In genomic region chr11:3213659-3214419, GRCh38 we compare ENCODE assay signal across 18 cellular contexts. TPM values are rescaled to one million over a fixed set of nuclear protein-coding genes. Genes with fewer than 3 reads are reported as not detected.
DNase-seq lines count a peak whose midpoint lies in the region; ATAC-seq and TF ChIP-seq lines count a peak whose summit lies in the region.
"Had no signal": no experiment of that assay in that cellular context is flagged by ENCODE, and none has a peak within 500 bp of the region (broad histone marks: within the 10 kb centered on the region; RNA-seq: fewer than 3 reads in every experiment).

No MANE protein-coding gene starts in this region.

- H3K27ac Mint-ChIP-seq in GM23338 = no peak overlapping the region
- no peak overlapping the region for H3K27ac Mint-ChIP-seq in endodermal cell

- H3K4me1 Mint-ChIP-seq in GM23338 = peaks cover 24% of the 10 kb centered on the region
- no peaks in the 10 kb centered on the region for H3K4me1 Mint-ChIP-seq in endodermal cell

- H2AFZ ChIP-seq in GM23338 = 0 out of 2 replicates have a peak overlapping the region, but pooled peaks have one; percentile 43

- H3F3A ChIP-seq in GM23338 (replicated peaks; ENCODE audit: low read depth) = no peaks in the 10 kb centered on the region

- ATAC-seq in GM23338 (no peak), mucosa of descending colon (no peak)

- H3K4me1 ChIP-seq in GM23338 (ENCODE audit: insufficient read depth) (peaks cover 13% of the 10 kb centered on the region; the same call in 1 of the 2 replicates), endodermal cell (ENCODE audit: control insufficient read depth, insufficient read depth, low read length) (no peaks in the 10 kb centered on the region), mucosa of descending colon (ENCODE audit: low read depth) (no peaks in the 10 kb centered on the region)

- peak; percentile 43 for DNase-seq in activated effector memory CD4-positive, alpha-beta T cell treated with anti-CD3 and anti-CD28 coated beads, Interleukin-2, amount 50 U/mL, for 16 hours
- no peak for DNase-seq in activated effector memory CD4-positive, alpha-beta T cell treated with Interleukin-2 at 50 U/mL for 16 hours
- DNase-seq in GM23338 (ENCODE audit: low spot score) (peak; percentile 38), endodermal cell (peak; percentile 49), mucosa of descending colon (peak in 2 of 3 donors; percentile 17 to 21), NCI-H1694 (lab: John Stamatoyannopoulos, UW) (no peak), nucleus accumbens (lab: John Stamatoyannopoulos, UW) (no peak), DMS 273 treated with DMSO at 0.1 percent for 48 hours (lab: John Stamatoyannopoulos, UW) (no peak)
- DNase-seq: Karpas-422, MM.1S, NCI-H1105, NCI-H187 treated with DMSO at 0.1 percent for 48 hours, NCI-H2171 treated with DMSO at 0.1 percent for 48 hours, NCI-H510A had no signal

- TF ChIP-seq CTCF in GM23338 (conservative IDR thresholded peaks at IDR 0.05; ENCODE audit: low read depth in 2 of 2) (no peak), endodermal cell (conservative IDR thresholded peaks at IDR 0.05) (no peak), mucosa of descending colon (IDR thresholded peaks at IDR 0.05) (no peak)

- no peaks in the 10 kb centered on the region for H3K9me3 Mint-ChIP-seq in GM23338
- peaks cover 10% of the 10 kb centered on the region for H3K9me3 Mint-ChIP-seq in endodermal cell

- H3K36me3 ChIP-seq in GM23338 (ENCODE audit: insufficient read depth) (0 out of 2 replicates have a peak, but pooled peaks cover 4% of the 10 kb centered on the region), endodermal cell (ENCODE audit: control insufficient read depth, insufficient read depth, low read length) (no peaks in the 10 kb centered on the region), mucosa of descending colon (ENCODE audit: low read depth) (no peaks in the 10 kb centered on the region)
- H3K36me3 ChIP-seq: BLaER1 treated with 17β-estradiol and CSF1 and Interleukin-3, amounts not matched to agents 10 nM and 100 nM had no signal

- H3K9me3 ChIP-seq in endodermal cell (ENCODE audit: control insufficient read depth, low read length) (peaks cover 12% of the 10 kb centered on the region), mucosa of descending colon (no peaks in the 10 kb centered on the region)

- H3K36me3 Mint-ChIP-seq in GM23338 (ENCODE audit: low read depth) (no peaks in the 10 kb centered on the region), endodermal cell (ENCODE audit: low read depth) (no peaks in the 10 kb centered on the region)

- no peak overlapping the region for H3K4me2 ChIP-seq in GM23338
- H3K4me2 ChIP-seq: BLaER1 treated with 17β-estradiol and CSF1 and Interleukin-3, amounts not matched to agents 10 nM and 100 nM had no signal

- no peak overlapping the region for H3K9ac ChIP-seq in endodermal cell (ENCODE audit: extremely low read depth, low read length, poor library complexity, severe bottlenecking)
- H3K9ac ChIP-seq: BLaER1 treated with 17β-estradiol and CSF1 and Interleukin-3, amounts not matched to agents 10 nM and 100 nM had no signal

- no peaks in the 10 kb centered on the region for H3K27me3 ChIP-seq in GM23338 (ENCODE audit: insufficient read depth)
- peaks cover 26% of the 10 kb centered on the region for H3K27me3 ChIP-seq in endodermal cell (ENCODE audit: control insufficient read depth, insufficient read depth, low read length, poor library complexity, severe bottlenecking)

- 78 to 84% methylated on average over 17 to 24 of the region's 24 CpGs for WGBS in endodermal cell (ENCODE audit: insufficient coverage in 1 of 2, insufficient read length in 1 of 2), 2 experiments

- intact Hi-C loops in mucosa of descending colon (cut with DNase I, micrococcal nuclease) = no loop called here

- H3K27me3 Mint-ChIP-seq in GM23338 (ENCODE audit: insufficient read depth, low read depth, poor library complexity) (peaks cover 2% of the 10 kb centered on the region), endodermal cell (ENCODE audit: insufficient read depth) (peaks cover 43% of the 10 kb centered on the region)

- H4K20me1 ChIP-seq in GM23338 (replicated peaks; ENCODE audit: insufficient read depth) = no peaks in the 10 kb centered on the region

- H3K4me3 ChIP-seq in GM23338 (no peak overlapping the region), endodermal cell (ENCODE audit: low read length) (no peak overlapping the region), mucosa of descending colon (no peak overlapping the region)
- H3K4me3 ChIP-seq: BLaER1 treated with 17β-estradiol and CSF1 and Interleukin-3, amounts not matched to agents 10 nM and 100 nM had no signal

- H3K9me2 ChIP-seq in GM23338 (ENCODE audit: insufficient read depth) = peaks cover 2% of the 10 kb centered on the region

- no peaks in the 10 kb centered on the region for H3K79me2 ChIP-seq in GM23338 (replicated peaks; ENCODE audit: insufficient read depth)

- H3K27ac ChIP-seq in GM23338 (ENCODE audit: low read depth) (no peak overlapping the region), endodermal cell (ENCODE audit: low read depth, low read length) (no peak overlapping the region)
- H3K27ac ChIP-seq: BLaER1 treated with 17β-estradiol and CSF1 and Interleukin-3, amounts not matched to agents 10 nM and 100 nM; RWPE1 had no signal

- no peak overlapping the region for H3K4me3 Mint-ChIP-seq in GM23338
- H3K4me3 Mint-ChIP-seq in endodermal cell = no peak overlapping the region

TF ChIP-seq in GM23338, 12 proteins besides CTCF, POLR2A, EP300 and RAD21 (continues in another document):
- TF ChIP-seq REST (IDR thresholded peaks at IDR 0.05; ENCODE audit: unreplicated experiment) (no peak), POLR2AphosphoS5 (IDR thresholded peaks at IDR 0.05; ENCODE audit: low read depth) (no peak), EZH2 (IDR thresholded peaks at IDR 0.05; ENCODE audit: low read depth, unreplicated experiment) (no peak)

RNA-seq across cellular contexts. Expression of gene MRGPRG, which starts 4.8 kb away (rescaled TPM):
- total RNA-seq in GM23338 (2014; rRNA removed; shearing (Covaris generic)) = not detected in 2 replicates
- polyA plus RNA-seq in GM23338 (2016; fragmentation: Nextera tagmentation; extraction: Ambion mirVana) = not detected in 2 replicates
- total RNA-seq in endodermal cell = not detected
- polyA plus RNA-seq in endodermal cell (2013, experiment 1 of 2) = not detected
- not detected for polyA plus RNA-seq in endodermal cell (2013, experiment 2 of 2)
- total RNA-seq in mucosa of descending colon = not detected
- total RNA-seq: A172, H4 had no signal

RNA-seq across cellular contexts. Expression of gene MRGPRE, which starts 18.4 kb away (rescaled TPM):
- total RNA-seq in GM23338 (2014; rRNA removed; shearing (Covaris generic)) = not detected in 2 replicates
- not detected in 2 replicates for polyA plus RNA-seq in GM23338 (2016; fragmentation: Nextera tagmentation; extraction: Ambion mirVana)
- total RNA-seq in endodermal cell = not detected
- polyA plus RNA-seq in endodermal cell (2013, experiment 1 of 2) = not detected
- not detected for polyA plus RNA-seq in endodermal cell (2013, experiment 2 of 2)
- 1 to 10 TPM in 1 of 3 donors, not detected in 2; 1.2 TPM for total RNA-seq in mucosa of descending colon
- total RNA-seq: A172, H4 had no signal

RNA-seq across cellular contexts. Expression of gene OSBPL5, which starts 48.7 kb away (rescaled TPM):
- 8.1 and 12.0 TPM in 2 replicates for total RNA-seq in GM23338 (2014; rRNA removed; shearing (Covaris generic))
- 2.7 and 3.4 TPM in 2 replicates for polyA plus RNA-seq in GM23338 (2016; fragmentation: Nextera tagmentation; extraction: Ambion mirVana)
- total RNA-seq in endodermal cell (1 to 10 TPM; 1.2 to 4.8 TPM), mucosa of descending colon (10 to 100 TPM; 43.6 to 64.1 (median 52.4) TPM)
- polyA plus RNA-seq in endodermal cell (2013, experiment 1 of 2) = 15.4 TPM
- polyA plus RNA-seq in endodermal cell (2013, experiment 2 of 2) = 16.4 TPM

Comparison
In these comparisons a context has a peak if more than half of its experiments do, and no peak if none do; other contexts are left out.
1. DNase-seq: peak in activated effector memory CD4-positive, alpha-beta T cell treated with anti-CD3 and anti-CD28 coated beads, Interleukin-2, amount 50 U/mL, for 16 hours (single experiment), GM23338 (single experiment), endodermal cell (single experiment) and mucosa of descending colon (2 of 3); none in activated effector memory CD4-positive, alpha-beta T cell treated with Interleukin-2 at 50 U/mL for 16 hours (single experiment), NCI-H1694 (single experiment), nucleus accumbens (0 of 56) and DMS 273 treated with DMSO at 0.1 percent for 48 hours (single experiment).